1 cellular context compared by ENCODE assay signal in genomic region chr12:113756609-113757008, GRCh38.
TF ChIP-seq lines count a peak whose summit lies in the region.

No MANE protein-coding gene starts in this region.

TF ChIP-seq in K562, 482 proteins besides CTCF, POLR2A, EP300 and RAD21 (continued from another document):
- TF ChIP-seq CHD4 (IDR thresholded peaks at IDR 0.05; ENCODE audit: insufficient read depth, insufficient replicate concordance, low read depth, low read length, poor library complexity, severe bottlenecking) (peak; percentile 66), HDAC2 (IDR thresholded peaks at IDR 0.05) (peak; percentile 56; the same call in 1 of the 2 replicates), RBM25 (IDR thresholded peaks at IDR 0.05; ENCODE audit: low read depth, low read length, severe bottlenecking) (peak; percentile 90), PHTF2 (CRISPR knock-in tag; IDR thresholded peaks at IDR 0.05) (no peak), TBP (optimal IDR thresholded peaks at IDR 0.05; ENCODE audit: low read depth, low read length) (no peak), KDM1A (IDR thresholded peaks at IDR 0.05) (peak; percentile 41 to 73; a peak in 3 of 4 replicates), ADNP (tag; IDR thresholded peaks at IDR 0.05) (peak; percentile 87), BCOR (IDR thresholded peaks at IDR 0.05) (peak; percentile 85), MEF2A (IDR thresholded peaks at IDR 0.05; ENCODE audit: control insufficient read depth, low read depth, low read length) (no peak), RCOR1 (IDR thresholded peaks at IDR 0.05; ENCODE audit: borderline replicate concordance in 1 of 2, low read depth in 2 of 2, low read length in 2 of 2) (0 out of 4 replicates have a peak, but pooled peaks of 1 of the 2 experiments have one; percentile 40)
